ENCODE assay signal across 1 cellular context in the genomic region with DNA sequence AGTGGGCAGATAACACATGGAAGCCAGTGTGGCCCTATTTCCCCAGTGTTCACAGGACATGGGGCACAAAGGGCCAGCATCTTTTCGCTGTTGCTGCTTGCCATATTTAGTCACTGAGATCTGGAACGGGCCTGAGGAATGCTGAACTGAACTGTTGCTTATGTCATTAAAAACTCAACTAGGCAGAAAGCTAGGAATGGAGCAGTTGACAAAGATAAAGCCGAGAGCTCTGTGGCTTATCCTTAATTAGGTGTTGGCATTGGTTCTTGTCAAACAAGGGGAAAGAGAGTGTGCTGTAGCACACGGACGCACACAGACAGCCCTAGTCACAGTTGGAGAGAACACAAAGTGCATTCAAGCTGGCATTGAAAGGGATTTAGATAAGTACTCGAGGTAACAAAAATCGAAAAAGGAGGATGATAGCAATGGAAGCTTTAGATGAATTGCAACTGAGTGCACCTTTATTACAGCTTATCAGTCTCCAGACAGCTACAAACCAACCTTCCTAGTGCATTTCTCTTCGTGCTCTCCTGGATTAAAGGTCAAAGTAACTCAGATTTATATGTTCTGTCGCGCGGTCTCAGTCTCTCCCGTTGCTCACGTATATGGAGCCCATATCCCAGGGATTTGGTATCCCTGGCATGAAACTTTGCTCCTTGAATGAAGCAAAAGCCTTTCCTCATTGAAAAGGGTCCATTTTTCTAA.
TF ChIP-seq lines count a peak whose summit lies in the region.

No MANE protein-coding gene starts in this region.

TF ChIP-seq in IMR-90, 13 proteins besides CTCF, POLR2A, EP300 and RAD21 (continued from another document):
- TF ChIP-seq, protein P1, sequence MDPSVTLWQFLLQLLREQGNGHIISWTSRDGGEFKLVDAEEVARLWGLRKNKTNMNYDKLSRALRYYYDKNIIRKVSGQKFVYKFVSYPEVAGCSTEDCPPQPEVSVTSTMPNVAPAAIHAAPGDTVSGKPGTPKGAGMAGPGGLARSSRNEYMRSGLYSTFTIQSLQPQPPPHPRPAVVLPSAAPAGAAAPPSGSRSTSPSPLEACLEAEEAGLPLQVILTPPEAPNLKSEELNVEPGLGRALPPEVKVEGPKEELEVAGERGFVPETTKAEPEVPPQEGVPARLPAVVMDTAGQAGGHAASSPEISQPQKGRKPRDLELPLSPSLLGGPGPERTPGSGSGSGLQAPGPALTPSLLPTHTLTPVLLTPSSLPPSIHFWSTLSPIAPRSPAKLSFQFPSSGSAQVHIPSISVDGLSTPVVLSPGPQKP (IDR thresholded peaks at IDR 0.05; ENCODE audit: borderline replicate concordance, low read depth, low read length) = no peak
- TF ChIP-seq CEBPB (IDR thresholded peaks at IDR 0.05; ENCODE audit: low read depth, low read length) = no peak
- no peak for TF ChIP-seq SMC3 (IDR thresholded peaks at IDR 0.05; ENCODE audit: low read depth, low read length)
- TF ChIP-seq NFE2L2 (IDR thresholded peaks at IDR 0.05; ENCODE audit: low read depth, low read length) = no peak
- TF ChIP-seq MAFK (IDR thresholded peaks at IDR 0.05; ENCODE audit: low read depth, low read length) = no peak
TF ChIP-seq in IMR-90: peak in this region for 0.
